Comparison of ENCODE assay signal across 26 cellular contexts in genomic region chr4:24363751-24364150, GRCh38.
"Had no signal": no experiment of that assay in that cellular context is flagged by ENCODE, and none has a peak within 500 bp of the region (broad histone marks: within the 10 kb centered on the region; RNA-seq: fewer than 3 reads in every experiment).

No MANE protein-coding gene starts in this region.

- DNase-seq: activated CD4-positive, alpha-beta memory T cell treated with anti-CD3 and anti-CD28 coated beads for 36 hours; activated CD4-positive, alpha-beta T cell treated with anti-CD3 and anti-CD28 coated beads for 36 hours; activated CD4-positive, alpha-beta T cell treated with anti-CD3 and anti-CD28 coated beads, Interleukin-2, amount 10 ng/mL, durations not matched to agents 24 days and 14 days; activated CD4-positive, CD25-positive, alpha-beta regulatory T cell; activated CD4-positive, CD25-positive, alpha-beta regulatory T cell treated with anti-CD3 and anti-CD28 coated beads, Interleukin-2, amount 50 U/mL, for 72 hours; activated CD8-positive, alpha-beta memory T cell treated with anti-CD3 and anti-CD28 coated beads, Interleukin-2, amount 10 ng/mL, durations not matched to agents 7 days and 5 days; activated CD8-positive, alpha-beta memory T cell treated with anti-CD3 and anti-CD28 coated beads, Interleukin-2, amount 50 U/mL, for 4 hours; activated CD8-positive, alpha-beta T cell treated with anti-CD3 and anti-CD28 coated beads, Interleukin-2, amount 10 ng/mL, durations not matched to agents 7 days and 5 days; activated effector memory CD4-positive, alpha-beta T cell treated with anti-CD3 and anti-CD28 coated beads, Interleukin-2, amount 50 U/mL, for 16 hours; activated naive CD4-positive, alpha-beta T cell treated with anti-CD3 and anti-CD28 coated beads for 36 hours; activated naive CD8-positive, alpha-beta T cell treated with anti-CD3 and anti-CD28 coated beads for 36 hours; activated naive CD8-positive, alpha-beta T cell treated with anti-CD3 and anti-CD28 coated beads, Interleukin-2, amount 50 U/mL, for 24 hours; activated T-cell treated with anti-CD3 and anti-CD28 coated beads, Interleukin-2, amount 50 U/mL, for 1 hour; activated T-cell treated with anti-CD3 and anti-CD28 coated beads, Interleukin-2, amount 50 U/mL, for 48 hours; adrenal gland; amygdala; aorta; colonic mucosa; effector CD8-positive, alpha-beta T cell; esophagus squamous epithelium; foreskin melanocyte; heart right ventricle; hippocampal formation; T-helper 17 cell; T1000 had no signal

- ATAC-seq: activated CD4-positive, alpha-beta T cell treated with anti-CD3 and anti-CD28 coated beads for 36 hours; activated CD8-positive, alpha-beta memory T cell treated with anti-CD3 and anti-CD28 coated beads, Interleukin-2, amount 10 ng/mL, durations not matched to agents 7 days and 5 days; activated CD8-positive, alpha-beta T cell treated with anti-CD3 and anti-CD28 coated beads, Interleukin-2, amount 10 ng/mL, durations not matched to agents 7 days and 5 days; activated naive CD8-positive, alpha-beta T cell treated with anti-CD3 and anti-CD28 coated beads, Interleukin-2, amount 50 U/mL, for 24 hours; gastroesophageal sphincter; heart right ventricle; T-helper 17 cell had no signal
